In the genomic region with DNA sequence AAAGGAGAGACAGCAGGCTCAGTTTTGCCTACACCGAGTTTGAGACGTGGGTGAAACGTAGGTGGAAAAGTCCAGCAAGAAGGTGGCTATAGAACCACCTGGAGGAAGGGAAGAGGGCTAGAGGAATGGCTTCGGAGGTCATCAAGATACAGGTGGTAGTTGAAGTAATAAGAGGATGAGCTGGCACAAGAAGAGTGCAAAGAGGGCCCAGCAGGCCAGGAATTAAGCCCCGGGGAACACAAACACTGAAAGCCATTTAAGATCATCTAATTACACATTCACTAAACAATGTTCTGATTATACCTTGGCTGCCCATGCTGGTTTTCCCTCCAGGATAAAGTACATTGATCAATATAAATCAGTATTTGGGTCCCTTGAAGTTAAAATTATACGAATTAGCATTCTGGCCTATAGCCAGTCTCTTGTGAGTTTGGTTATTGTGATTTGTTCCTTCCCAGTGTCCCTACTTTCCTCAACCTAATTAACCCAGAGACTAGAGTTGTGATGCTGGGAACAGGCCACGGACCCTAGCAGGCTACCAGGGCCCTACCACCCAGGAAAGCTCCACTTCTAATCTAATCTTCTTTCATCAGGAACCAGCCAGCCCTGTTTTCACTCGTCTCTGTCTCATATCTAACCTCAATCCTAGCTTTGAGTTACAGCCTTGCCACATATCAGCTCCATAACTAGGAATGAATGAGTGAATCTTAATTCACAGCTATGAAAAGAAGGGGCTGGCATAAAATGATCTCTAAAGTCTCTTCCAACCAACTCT, we compare ENCODE assay signal across 12 cellular contexts. TPM values are rescaled to one million over a fixed set of nuclear protein-coding genes. Genes with fewer than 3 reads are reported as not detected.
DNase-seq lines count a peak whose midpoint lies in the region; ATAC-seq, FAIRE-seq and TF ChIP-seq lines count a peak whose summit lies in the region.
"Had no signal": no experiment of that assay in that cellular context is flagged by ENCODE, and none has a peak within 500 bp of the region (broad histone marks: within the 10 kb centered on the region; RNA-seq: fewer than 3 reads in every experiment).

No MANE protein-coding gene starts in this region.

- H3K9me3 ChIP-seq in left ventricle myocardium inferior (replicated peaks), result no peaks in the 10 kb centered on the region
- H3K9me3 ChIP-seq in astrocyte (ENCODE audit: insufficient read depth, low read depth, low read length), result no peaks in the 10 kb centered on the region
- H3K9me3 ChIP-seq in naive thymus-derived CD4-positive, alpha-beta T cell (ENCODE audit: control insufficient read depth in 2 of 3, low read length in 3 of 3), result no peaks in the 10 kb centered on the region
- no peaks in the 10 kb centered on the region for H3K9me3 ChIP-seq in vagina

- H3K36me3 Mint-ChIP-seq in astrocyte (ENCODE audit: low read depth, unreplicated experiment), result peaks cover 48% of the 10 kb centered on the region
- H3K36me3 Mint-ChIP-seq in naive thymus-derived CD4-positive, alpha-beta T cell, result peaks cover 8 to 55% (median 26%) of the 10 kb centered on the region in 5 donors

- peak overlapping the region; percentile 71 for H3K4me2 ChIP-seq in astrocyte (ENCODE audit: low read length)

- H3K9me3 Mint-ChIP-seq in astrocyte (ENCODE audit: unreplicated experiment), result no peaks in the 10 kb centered on the region
- H3K9me3 Mint-ChIP-seq in naive thymus-derived CD4-positive, alpha-beta T cell, result peaks cover 0 to 6% (median 0%) of the 10 kb centered on the region in 11 donors
- H3K9me3 Mint-ChIP-seq: CD14-positive monocyte had no signal

- H3K4me1 ChIP-seq in left ventricle myocardium inferior (peaks cover 69% of the 10 kb centered on the region), astrocyte (ENCODE audit: insufficient read depth, low read length) (peaks cover 15% of the 10 kb centered on the region), vagina (peaks cover 46% of the 10 kb centered on the region)
- no peaks in the 10 kb centered on the region for H3K4me1 ChIP-seq in naive thymus-derived CD4-positive, alpha-beta T cell (ENCODE audit: control insufficient read depth in 2 of 2, insufficient read depth in 2 of 2, low read length in 2 of 2)

- peaks cover 24% of the 10 kb centered on the region for H3K27me3 Mint-ChIP-seq in astrocyte (ENCODE audit: low read depth, unreplicated experiment)
- no peaks in the 10 kb centered on the region for H3K27me3 Mint-ChIP-seq in naive thymus-derived CD4-positive, alpha-beta T cell

- POLR2A ChIA-PET in naive thymus-derived CD4-positive, alpha-beta T cell (lab: Charles Lee), result interaction anchor here (1.0 kb wide), 1 partner anchor 75 kb away, joined by 3 read pairs; no protein-coding TSS in a partner anchor

- H3K4me1 Mint-ChIP-seq in astrocyte (ENCODE audit: low read depth, unreplicated experiment), result peaks cover 21% of the 10 kb centered on the region
- peaks cover 0 to 1% (median 0%) of the 10 kb centered on the region in 7 donors for H3K4me1 Mint-ChIP-seq in naive thymus-derived CD4-positive, alpha-beta T cell

- no peak for TF ChIP-seq CTCF in left ventricle myocardium inferior (IDR thresholded peaks at IDR 0.05; ENCODE audit: borderline replicate concordance)
- no peak for TF ChIP-seq CTCF in astrocyte (IDR thresholded peaks at IDR 0.05; ENCODE audit: insufficient read depth, low read depth, low read length)
- TF ChIP-seq CTCF in vagina (IDR thresholded peaks at IDR 0.05), result no peak

- H4K20me1 ChIP-seq in astrocyte (ENCODE audit: insufficient read depth, low read length), result no peaks in the 10 kb centered on the region

- H3K9ac ChIP-seq in astrocyte (ENCODE audit: low read length), result peak overlapping the region; percentile 57
- H3K9ac ChIP-seq: parathyroid adenoma had no signal

- peak overlapping the region; percentile 78 for H3K27ac Mint-ChIP-seq in astrocyte (ENCODE audit: unreplicated experiment)
- H3K27ac Mint-ChIP-seq in naive thymus-derived CD4-positive, alpha-beta T cell, result peak overlapping the region in 5 of 9 donors; percentile 2 to 36 (median 28)

- FAIRE-seq in astrocyte (lab: Jason Lieb, UNC), result no peak
- FAIRE-seq: HTR-8/SVneo had no signal

- H3K36me3 ChIP-seq in left ventricle myocardium inferior (peaks cover 99% of the 10 kb centered on the region), astrocyte (ENCODE audit: insufficient read depth, low read length) (no peaks in the 10 kb centered on the region), vagina (peaks cover 0 to 26% of the 10 kb centered on the region in 2 donors)
- H3K36me3 ChIP-seq in naive thymus-derived CD4-positive, alpha-beta T cell (ENCODE audit: control insufficient read depth in 2 of 3, insufficient read depth in 3 of 3, low read length in 3 of 3), result peaks cover 0 to 85% (median 35%) of the 10 kb centered on the region in 3 experiments

- no peak for ATAC-seq in Right ventricle myocardium inferior
- no peak for ATAC-seq in naive thymus-derived CD4-positive, alpha-beta T cell
- no peak for ATAC-seq in HG03457 (IDR thresholded peaks at IDR 0.05; ENCODE audit: unreplicated experiment)

- intact Hi-C loops in left ventricle myocardium inferior (cut with micrococcal nuclease), result no loop called here
- intact Hi-C loops in Right ventricle myocardium inferior (cut with DNase I), result no loop called here
- intact Hi-C loops in naive thymus-derived CD4-positive, alpha-beta T cell (cut with micrococcal nuclease), result no loop called here
- intact Hi-C loops in vagina (cut with DNase I), result loop anchor here (10.0 kb wide), 1 partner anchor 1587 kb away; the partner anchor contains the start of gene CTSE

- H2AFZ ChIP-seq in astrocyte (ENCODE audit: low read depth, low read length), result no peak overlapping the region
- H2AFZ ChIP-seq: parathyroid adenoma had no signal

- no peak for TF ChIP-seq POLR2A in vagina (IDR thresholded peaks at IDR 0.05)

- no peaks in the 10 kb centered on the region for H3K27me3 ChIP-seq in left ventricle myocardium inferior (ENCODE audit: low read depth)
- H3K27me3 ChIP-seq in astrocyte (ENCODE audit: insufficient read depth, low read length), result no peaks in the 10 kb centered on the region
- H3K27me3 ChIP-seq in naive thymus-derived CD4-positive, alpha-beta T cell (ENCODE audit: control insufficient read depth in 2 of 2, insufficient read depth in 2 of 2, low read length in 2 of 2), result no peaks in the 10 kb centered on the region
- H3K27me3 ChIP-seq in vagina, result no peaks in the 10 kb centered on the region

- H3K79me2 ChIP-seq in astrocyte (ENCODE audit: insufficient read depth, low read length), result no peaks in the 10 kb centered on the region
- H3K79me2 ChIP-seq: parathyroid adenoma had no signal

- H3K4me3 Mint-ChIP-seq in astrocyte (ENCODE audit: unreplicated experiment), result no peak overlapping the region
- H3K4me3 Mint-ChIP-seq in naive thymus-derived CD4-positive, alpha-beta T cell, result no peak overlapping the region
- H3K4me3 Mint-ChIP-seq: CD14-positive monocyte had no signal

- no peak for DNase-seq in left ventricle myocardium inferior
- no peak for DNase-seq in Right ventricle myocardium inferior (ENCODE audit: missing footprints)
- no peak for DNase-seq in astrocyte (ENCODE audit: low read depth)
- no peak for DNase-seq in naive thymus-derived CD4-positive, alpha-beta T cell
- no peak for DNase-seq in vagina (ENCODE audit: extremely low spot score in 2 of 2)
- no peak for DNase-seq in mesenteric fat pad (ENCODE audit: low spot score)
- no peak for DNase-seq in NCI-H524 treated with DMSO at 0.1 percent for 48 hours (lab: John Stamatoyannopoulos, UW)
- DNase-seq: activated CD8-positive, alpha-beta memory T cell treated with anti-CD3 and anti-CD28 coated beads, Interleukin-2, amount 50 U/mL, for 48 hours had no signal

- H3K4me3 ChIP-seq in left ventricle myocardium inferior (no peak overlapping the region), astrocyte (ENCODE audit: insufficient read depth, low read depth, low read length) (no peak overlapping the region), vagina (no peak overlapping the region)
- no peak overlapping the region for H3K4me3 ChIP-seq in naive thymus-derived CD4-positive, alpha-beta T cell (ENCODE audit: low read length)

- H3K27ac ChIP-seq in left ventricle myocardium inferior (replicated peaks) (peak overlapping the region; percentile 7), astrocyte (ENCODE audit: low read depth, low read length) (peak overlapping the region; percentile 73), vagina (peak overlapping the region; percentile 80)
- no peak overlapping the region for H3K27ac ChIP-seq in naive thymus-derived CD4-positive, alpha-beta T cell (ENCODE audit: low read depth, low read length)
- H3K27ac ChIP-seq: parathyroid adenoma had no signal

- CTCF ChIA-PET in naive thymus-derived CD4-positive, alpha-beta T cell (lab: Charles Lee), result interaction anchor here (0.7 to 22.5 kb wide), 3 partner anchors 10 to 369 kb away, joined by 4 to 434 read pairs (median 10); partner anchors contain the start of gene PIK3C2B

RNA-seq across cellular contexts. Expression of gene PPP1R15B, which starts 26.4 kb away (rescaled TPM):
- total RNA-seq in left ventricle myocardium inferior (20.5 TPM), Right ventricle myocardium inferior (21.0 TPM), astrocyte (38.8 and 40.0 TPM in 2 replicates), vagina (42.0 TPM), mesenteric fat pad (132 TPM)
- total RNA-seq in naive thymus-derived CD4-positive, alpha-beta T cell, result 100 to 1,000 TPM in 2 of 5 experiments, 10 to 100 TPM in 3; 69.5 to 175 (median 73.0) TPM
- polyA plus RNA-seq in naive thymus-derived CD4-positive, alpha-beta T cell, result 10 to 100 TPM; 14.1 to 19.3 TPM

RNA-seq across cellular contexts. Expression of gene PIK3C2B, which starts 56.6 kb away (rescaled TPM):
- 18.5 TPM for total RNA-seq in left ventricle myocardium inferior
- total RNA-seq in Right ventricle myocardium inferior, result 22.7 TPM
- 17.9 and 19.3 TPM in 2 replicates for total RNA-seq in astrocyte
- total RNA-seq in naive thymus-derived CD4-positive, alpha-beta T cell, result 10 to 100 TPM; 26.8 to 41.9 (median 32.5) TPM
- polyA plus RNA-seq in naive thymus-derived CD4-positive, alpha-beta T cell, result 1 to 10 TPM; 2.7 to 4.2 TPM
- total RNA-seq in vagina, result 52.1 TPM
- total RNA-seq in mesenteric fat pad, result 47.1 TPM
